30 cellular contexts compared by ENCODE assay signal in genomic region chr19:14735915-14736314, GRCh38. TPM values are rescaled to one million over a fixed set of nuclear protein-coding genes. Genes with fewer than 3 reads are reported as not detected.
"Had no signal": no experiment of that assay in that cellular context is flagged by ENCODE, and none has a peak within 500 bp of the region (broad histone marks: within the 10 kb centered on the region; RNA-seq: fewer than 3 reads in every experiment).

No MANE protein-coding gene starts in this region.

- DNase-seq: naive thymus-derived CD8-positive, alpha-beta T cell; occipital lobe; ovary; posterior cingulate gyrus; psoas muscle; right cardiac atrium; spleen; stimulated activated CD4-positive, alpha-beta T cell treated with anti-CD3 and anti-CD28 coated beads, Interleukin-12 subunit alpha, Interleukin-12 subunit beta, amount 100 ng/mL, for 4 hours; stimulated activated CD4-positive, alpha-beta T cell treated with anti-CD3 and anti-CD28 coated beads, Interleukin-1b, Interleukin-23, amount 100 ng/mL, for 48 hours; stimulated activated CD4-positive, alpha-beta T cell treated with anti-CD3 and anti-CD28 coated beads, Interleukin-4, amount 100 ng/mL, for 1 hour; stimulated activated CD4-positive, alpha-beta T cell treated with anti-CD3 and anti-CD28 coated beads, Interleukin-4, amount 100 ng/mL, for 4 hours; stimulated activated CD8-positive, alpha-beta memory T cell treated with anti-CD3 and anti-CD28 coated beads, Interleukin-4, amount 100 ng/mL, for 48 hours; stimulated activated naive CD4-positive, alpha-beta T cell; stimulated activated naive CD8-positive, alpha-beta T cell treated with anti-CD3 and anti-CD28 coated beads, Interleukin-15, amount 100 ng/mL, for 72 hours; stimulated activated naive CD8-positive, alpha-beta T cell treated with anti-CD3 and anti-CD28 coated beads, Interleukin-15, Interleukin-2, amounts not matched to agents 100 U/mL and 50 U/mL, for 24 hours; substantia nigra; testis; tibial artery; transverse colon; upper lobe of right lung; uterus had no signal

- H3K4me2 ChIP-seq: neural progenitor cell, smooth muscle cell had no signal

- H2AFZ ChIP-seq: neural progenitor cell, parathyroid adenoma had no signal

- ATAC-seq: naive thymus-derived CD8-positive, alpha-beta T cell; psoas muscle; right cardiac atrium; sciatic nerve; stimulated activated memory B cell treated with anti-CD40 and anti-IgM and Interleukin-4, amounts not matched to agents 10 μg/mL and 1 μg/mL and 100 μg/mL, for 72 hours; stimulated activated naive CD8-positive, alpha-beta T cell treated with anti-CD3 and anti-CD28 coated beads, Interleukin-15, amount 100 ng/mL, for 72 hours; stimulated activated naive CD8-positive, alpha-beta T cell treated with anti-CD3 and anti-CD28 coated beads, Interleukin-15, Interleukin-2, amounts not matched to agents 100 U/mL and 50 U/mL, for 24 hours; upper lobe of right lung had no signal

- H3K79me2 ChIP-seq: parathyroid adenoma had no signal

- H3K9me3 ChIP-seq: ovary, psoas muscle, testis, transverse colon, upper lobe of right lung, uterus had no signal

- H3K4me3 ChIP-seq: neural progenitor cell, ovary, psoas muscle, skin epidermis, smooth muscle cell, spleen, suprapubic skin, testis, tibial artery, transverse colon, upper lobe of right lung, uterus had no signal

- H3K9ac ChIP-seq: neural progenitor cell, parathyroid adenoma had no signal

- H3K27me3 ChIP-seq: neural progenitor cell, ovary, spleen, suprapubic skin, testis, tibial artery, transverse colon, upper lobe of right lung, uterus had no signal

- H3K4me1 ChIP-seq: neural progenitor cell, parathyroid adenoma, psoas muscle, spleen, suprapubic skin, testis, tibial artery, transverse colon, upper lobe of right lung, uterus had no signal

- H3K36me3 ChIP-seq: neural progenitor cell, ovary, tibial artery, transverse colon, upper lobe of right lung, uterus had no signal

- H3K27ac ChIP-seq: neural progenitor cell, ovary, parathyroid adenoma, psoas muscle, skin epidermis, spleen, suprapubic skin, testis, tibial artery, transverse colon, upper lobe of right lung, uterus had no signal

RNA-seq across cellular contexts. Expression of gene ADGRE2, which starts 42.4 kb away (rescaled TPM):
- total RNA-seq: naive thymus-derived CD8-positive, alpha-beta T cell; progenitor cell of endocrine pancreas had no signal
- polyA plus RNA-seq: naive thymus-derived CD8-positive, alpha-beta T cell; neural cell had no signal
